In genomic region chr18:51039138-51040112, GRCh38 we compare ENCODE assay signal across 13 cellular contexts. TPM values are rescaled to one million over a fixed set of nuclear protein-coding genes. Genes with fewer than 3 reads are reported as not detected.
DNase-seq lines count a peak whose midpoint lies in the region; ATAC-seq and TF ChIP-seq lines count a peak whose summit lies in the region.
"Had no signal": no experiment of that assay in that cellular context is flagged by ENCODE, and none has a peak within 500 bp of the region (broad histone marks: within the 10 kb centered on the region; RNA-seq: fewer than 3 reads in every experiment).

No MANE protein-coding gene starts in this region.

- in situ Hi-C loops in transverse colon (cut with MboI; ENCODE audit: low pct_ligation_motif_present in 1 of 4, low pct_unique_long_range_greater_than_20kb in 1 of 4, low sequenced_read_pairs in 3 of 4): loop anchor here in 3 of 4 donors (10.0 to 25.0 kb wide), 3 partner anchors 152 to 227 kb away; partner anchors contain the start of genes MRO (in 2 of the 3) and ME2 (in 1 of the 3)

- H4K20me1 ChIP-seq in Loucy (ENCODE audit: insufficient read depth, low read length, poor library complexity, severe bottlenecking): peaks cover 94% of the 10 kb centered on the region

- no peak for TF ChIP-seq CTCF in heart right ventricle (IDR thresholded peaks at IDR 0.05)
- no peak for TF ChIP-seq CTCF in Loucy (conservative IDR thresholded peaks at IDR 0.05; ENCODE audit: low read length)
- no peak for TF ChIP-seq CTCF in transverse colon (IDR thresholded peaks at IDR 0.05)

- peak overlapping the region; percentile 57 for H3K4me2 ChIP-seq in Loucy (ENCODE audit: low read depth, low read length, poor library complexity, severe bottlenecking)

- H3F3A ChIP-seq in Loucy (ENCODE audit: low read depth): peaks cover 3% of the 10 kb centered on the region; the same call in 1 of the 2 replicates

- H3K36me3 ChIP-seq in heart right ventricle (peaks cover 0 to 5% (median 0%) of the 10 kb centered on the region in 9 donors), Loucy (ENCODE audit: insufficient read depth, low read length) (no peaks in the 10 kb centered on the region), transverse colon (no peaks in the 10 kb centered on the region)
- H3K36me3 ChIP-seq: ascending aorta had no signal

- DNase-seq in left ventricle myocardium superior: no peak
- no peak for DNase-seq in heart right ventricle
- DNase-seq in glomerular visceral epithelial cell (ENCODE audit: extremely low spot score): peak; percentile 24
- no peak for DNase-seq in transverse colon
- DNase-seq in activated gamma-delta T cell (lab: John Stamatoyannopoulos, UW): no peak
- DNase-seq: DND-41, HCEC 1CT, NCI-H1092, right cardiac atrium had no signal

- no peak for TF ChIP-seq EP300 in transverse colon (IDR thresholded peaks at IDR 0.05; ENCODE audit: low read depth)

- H3K9me2 ChIP-seq in Loucy (replicated peaks; ENCODE audit: low read depth, low read length): no peaks in the 10 kb centered on the region

- H3K27ac ChIP-seq in heart right ventricle: no peak overlapping the region
- H3K27ac ChIP-seq in transverse colon: no peak overlapping the region
- H3K27ac ChIP-seq: ascending aorta had no signal

- H3K4me1 ChIP-seq in heart right ventricle: peaks cover 10 to 99% (median 94%) of the 10 kb centered on the region in 9 donors
- peaks cover 53% of the 10 kb centered on the region for H3K4me1 ChIP-seq in Loucy (ENCODE audit: insufficient read depth, low read length, poor library complexity, severe bottlenecking)
- peaks cover 43 to 90% (median 84%) of the 10 kb centered on the region in 4 donors for H3K4me1 ChIP-seq in transverse colon

- ATAC-seq in left ventricle myocardium superior (peak; percentile 19), heart right ventricle (no peak), HG02938 (IDR thresholded peaks at IDR 0.05; ENCODE audit: unreplicated experiment) (no peak), HG03571 (IDR thresholded peaks at IDR 0.05; ENCODE audit: unreplicated experiment) (no peak)
- ATAC-seq: right cardiac atrium had no signal

- no peak overlapping the region for H3K4me3 ChIP-seq in heart right ventricle
- peak overlapping the region; percentile 22 for H3K4me3 ChIP-seq in Loucy (ENCODE audit: low read length, poor library complexity, severe bottlenecking)
- no peak overlapping the region for H3K4me3 ChIP-seq in transverse colon
- H3K4me3 ChIP-seq: ascending aorta had no signal

- no peak overlapping the region for H3K9ac ChIP-seq in Loucy (ENCODE audit: low read depth, low read length, poor library complexity, severe bottlenecking)

- no peak overlapping the region for H2AFZ ChIP-seq in Loucy (ENCODE audit: low read length)

- peaks cover 98% of the 10 kb centered on the region for H3K79me2 ChIP-seq in Loucy (ENCODE audit: insufficient read depth, low read length)

- no peak for TF ChIP-seq POLR2A in transverse colon (IDR thresholded peaks at IDR 0.05)

- H3K27me3 ChIP-seq in heart right ventricle: no peaks in the 10 kb centered on the region
- H3K27me3 ChIP-seq in Loucy (ENCODE audit: insufficient read depth, low read length, poor library complexity, severe bottlenecking): no peaks in the 10 kb centered on the region
- no peaks in the 10 kb centered on the region for H3K27me3 ChIP-seq in transverse colon
- H3K27me3 ChIP-seq: ascending aorta had no signal

- intact Hi-C loops in left ventricle myocardium superior (cut with micrococcal nuclease) (no loop called here), heart right ventricle (cut with DNase I) (loop anchor here in 5 of 10 donors (10.0 kb wide), 4 partner anchors 75 to 755 kb away; partner anchors contain the start of genes MEX3C (in 2 of the 5), CXXC1 (in 1 of the 5), ELAC1 (in 1 of the 5) and MBD1 (in 1 of the 5)), transverse colon (cut with DNase I; ENCODE audit: low total_unique reads) (loop anchor here (10.0 kb wide), 1 partner anchor 215 kb away; the partner anchor contains the start of gene MRO)

- 43 to 46% methylated on average over 8 of the region's 8 CpGs for WGBS in heart right ventricle, 2 donors
- WGBS in transverse colon (ENCODE audit: low coverage in 1 of 2), 2 donors: 37 to 39% methylated on average over 8 of the region's 8 CpGs

- no peaks in the 10 kb centered on the region for H3K9me3 ChIP-seq in heart right ventricle
- no peaks in the 10 kb centered on the region for H3K9me3 ChIP-seq in Loucy (ENCODE audit: insufficient read depth, low read depth, low read length)
- no peaks in the 10 kb centered on the region for H3K9me3 ChIP-seq in transverse colon
- H3K9me3 ChIP-seq: ascending aorta had no signal

RNA-seq across cellular contexts. Expression of gene SMAD4, which starts 9.4 kb away (rescaled TPM):
- total RNA-seq in left ventricle myocardium superior (94.0 TPM), heart right ventricle (100 to 1,000 TPM in 2 of 10 donors, 10 to 100 TPM in 8; 78.4 to 110 (median 86.9) TPM), transverse colon (100 to 1,000 TPM in 1 of 4 donors, 10 to 100 TPM in 3; 77.1 to 172 (median 85.6) TPM)
- polyA plus RNA-seq in heart right ventricle: 10 to 100 TPM; 11.7 to 20.3 TPM
